ENCODE assay signal across 18 cellular contexts in the genomic region with DNA sequence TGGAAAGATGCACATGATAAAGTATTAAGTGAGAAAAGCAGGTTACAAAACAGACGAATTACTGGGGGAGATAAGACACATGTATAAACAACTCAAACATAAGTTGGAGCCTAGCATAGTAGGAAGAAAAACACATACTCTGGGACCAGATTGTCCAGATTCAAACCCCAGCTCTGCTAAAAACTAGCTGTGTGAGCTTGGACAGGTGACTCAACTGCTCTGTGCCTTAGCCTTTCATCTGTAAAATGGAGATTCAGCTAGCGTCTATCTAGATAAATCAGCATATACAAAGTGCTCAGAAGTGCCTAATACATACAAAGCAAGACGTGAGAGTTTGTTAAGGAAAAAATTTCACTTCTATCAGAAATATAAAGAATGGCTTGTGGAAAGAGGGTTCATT.
DNase-seq lines count a peak whose midpoint lies in the region; ATAC-seq and TF ChIP-seq lines count a peak whose summit lies in the region.
"Had no signal": no experiment of that assay in that cellular context is flagged by ENCODE, and none has a peak within 500 bp of the region (broad histone marks: within the 10 kb centered on the region; RNA-seq: fewer than 3 reads in every experiment).

No MANE protein-coding gene starts in this region.

- no peaks in the 10 kb centered on the region for H3K79me2 ChIP-seq in GM23338 (replicated peaks; ENCODE audit: insufficient read depth)
- H3K79me2 ChIP-seq in neural progenitor cell (ENCODE audit: low read depth), result no peaks in the 10 kb centered on the region

- intact Hi-C loops in esophagus muscularis mucosa (cut with DNase I), result no loop called here

- H3K27me3 ChIP-seq in BLaER1, result no peaks in the 10 kb centered on the region
- H3K27me3 ChIP-seq in GM23338 (ENCODE audit: insufficient read depth), result no peaks in the 10 kb centered on the region
- H3K27me3 ChIP-seq in esophagus muscularis mucosa, result peaks cover 0 to 45% (median 2%) of the 10 kb centered on the region in 4 donors
- H3K27me3 ChIP-seq in neural progenitor cell, result no peaks in the 10 kb centered on the region

- 66% methylated on average over 3 of the region's 3 CpGs for WGBS in esophagus muscularis mucosa

- DNase-seq in GM23338 (ENCODE audit: low spot score) (no peak), esophagus muscularis mucosa (ENCODE audit: extremely low spot score) (peak; percentile 72), neural progenitor cell (ENCODE audit: low spot score) (no peak)
- no peak for DNase-seq in stimulated activated naive CD8-positive, alpha-beta T cell treated with anti-CD3 and anti-CD28 coated beads, Interleukin-15, amount 100 ng/mL, for 72 hours
- DNase-seq: AML-193; Caco-2; Calu3; CD4-positive, alpha-beta T cell; CD8-positive, alpha-beta T cell; DMS79 treated with DMSO at 0.1 percent for 48 hours; GF-D8 had no signal

- TF ChIP-seq POLR2A in esophagus muscularis mucosa (IDR thresholded peaks at IDR 0.05; ENCODE audit: low read depth), result no peak

- no peaks in the 10 kb centered on the region for H3K9me3 ChIP-seq in BLaER1
- peaks cover 0 to 4% (median 0%) of the 10 kb centered on the region in 4 donors for H3K9me3 ChIP-seq in esophagus muscularis mucosa
- H3K9me3 ChIP-seq in neural progenitor cell (ENCODE audit: low read depth), result no peaks in the 10 kb centered on the region
- H3K9me3 ChIP-seq: A549, Caco-2 had no signal

- ATAC-seq in GM23338 (no peak), HG02884 (IDR thresholded peaks at IDR 0.05; ENCODE audit: unreplicated experiment) (no peak), HG03565 (IDR thresholded peaks at IDR 0.05; ENCODE audit: unreplicated experiment) (no peak)
- ATAC-seq in stimulated activated naive CD8-positive, alpha-beta T cell treated with anti-CD3 and anti-CD28 coated beads, Interleukin-15, amount 100 ng/mL, for 72 hours, result no peak
- ATAC-seq: A549; CD8-positive, alpha-beta T cell had no signal

- H3K27me3 Mint-ChIP-seq in GM23338 (ENCODE audit: insufficient read depth, low read depth, poor library complexity) (peaks cover 8% of the 10 kb centered on the region), neural progenitor cell (ENCODE audit: insufficient read depth, low read depth) (no peaks in the 10 kb centered on the region)
- peaks cover 47% of the 10 kb centered on the region for H3K27me3 Mint-ChIP-seq in stimulated activated naive CD8-positive, alpha-beta T cell treated with anti-CD3 and anti-CD28 coated beads, Interleukin-15, amount 100 ng/mL, for 72 hours

- H3K4me2 ChIP-seq in BLaER1, result peak overlapping the region; percentile 46
- H3K4me2 ChIP-seq in GM23338, result no peak overlapping the region
- H3K4me2 ChIP-seq in neural progenitor cell, result no peak overlapping the region
- H3K4me2 ChIP-seq: A549 had no signal

- no peaks in the 10 kb centered on the region for H3K9me3 Mint-ChIP-seq in GM23338
- no peaks in the 10 kb centered on the region for H3K9me3 Mint-ChIP-seq in neural progenitor cell
- H3K9me3 Mint-ChIP-seq in stimulated activated naive CD8-positive, alpha-beta T cell treated with anti-CD3 and anti-CD28 coated beads, Interleukin-15, amount 100 ng/mL, for 72 hours, result no peaks in the 10 kb centered on the region
- H3K9me3 Mint-ChIP-seq: CD4-positive, alpha-beta T cell; CD8-positive, alpha-beta T cell had no signal

- H3K4me3 ChIP-seq in BLaER1 (no peak overlapping the region), GM23338 (no peak overlapping the region), esophagus muscularis mucosa (no peak overlapping the region), neural progenitor cell (no peak overlapping the region)
- H3K4me3 ChIP-seq: A549 had no signal

- H3K4me3 Mint-ChIP-seq in GM23338, result no peak overlapping the region
- H3K4me3 Mint-ChIP-seq in neural progenitor cell, result no peak overlapping the region
- no peak overlapping the region for H3K4me3 Mint-ChIP-seq in stimulated activated naive CD8-positive, alpha-beta T cell treated with anti-CD3 and anti-CD28 coated beads, Interleukin-15, amount 100 ng/mL, for 72 hours
- H3K4me3 Mint-ChIP-seq: B cell; CD4-positive, alpha-beta T cell; CD8-positive, alpha-beta T cell had no signal

- H4K20me1 ChIP-seq in BLaER1 (no peaks in the 10 kb centered on the region), GM23338 (replicated peaks; ENCODE audit: insufficient read depth) (no peaks in the 10 kb centered on the region), neural progenitor cell (ENCODE audit: low read depth) (no peaks in the 10 kb centered on the region)

- TF ChIP-seq CTCF in GM23338 (conservative IDR thresholded peaks at IDR 0.05; ENCODE audit: low read depth in 2 of 2) (no peak), esophagus muscularis mucosa (IDR thresholded peaks at IDR 0.05) (no peak), neural progenitor cell (IDR thresholded peaks at IDR 0.05) (no peak)

- no peak overlapping the region for H3K27ac Mint-ChIP-seq in GM23338
- no peak overlapping the region for H3K27ac Mint-ChIP-seq in neural progenitor cell
- no peak overlapping the region for H3K27ac Mint-ChIP-seq in stimulated activated naive CD8-positive, alpha-beta T cell treated with anti-CD3 and anti-CD28 coated beads, Interleukin-15, amount 100 ng/mL, for 72 hours
- H3K27ac Mint-ChIP-seq: B cell; CD4-positive, alpha-beta T cell; CD8-positive, alpha-beta T cell had no signal

- TF ChIP-seq EP300 in esophagus muscularis mucosa (IDR thresholded peaks at IDR 0.05), result no peak

- H3K27ac ChIP-seq in BLaER1 (no peak overlapping the region), GM23338 (ENCODE audit: low read depth) (no peak overlapping the region), esophagus muscularis mucosa (replicated peaks in 1 of 4) (no peak overlapping the region), neural progenitor cell (no peak overlapping the region)
- H3K27ac ChIP-seq: 22Rv1, A549, C4-2B had no signal

- H3K4me1 ChIP-seq in BLaER1, result peaks cover 30% of the 10 kb centered on the region
- H3K4me1 ChIP-seq in GM23338 (ENCODE audit: insufficient read depth), result peaks cover 7% of the 10 kb centered on the region
- no peaks in the 10 kb centered on the region for H3K4me1 ChIP-seq in esophagus muscularis mucosa
- peaks cover 6% of the 10 kb centered on the region for H3K4me1 ChIP-seq in neural progenitor cell
- H3K4me1 ChIP-seq: A549, Caco-2 had no signal

- no peaks in the 10 kb centered on the region for H3K9me2 ChIP-seq in GM23338 (ENCODE audit: insufficient read depth)

- H2AFZ ChIP-seq in GM23338, result peak overlapping the region; percentile 75; the same call in 1 of the 2 replicates
- H2AFZ ChIP-seq in neural progenitor cell (replicated peaks), result peak overlapping the region; percentile 78

- H3F3A ChIP-seq in GM23338 (replicated peaks; ENCODE audit: low read depth) (no peaks in the 10 kb centered on the region), neural progenitor cell (ENCODE audit: low read depth) (peaks cover 5% of the 10 kb centered on the region)

- H3K36me3 ChIP-seq in BLaER1 (no peaks in the 10 kb centered on the region), GM23338 (ENCODE audit: insufficient read depth) (no peaks in the 10 kb centered on the region), esophagus muscularis mucosa (no peaks in the 10 kb centered on the region), neural progenitor cell (no peaks in the 10 kb centered on the region)

- no peaks in the 10 kb centered on the region for H3K36me3 Mint-ChIP-seq in GM23338 (ENCODE audit: low read depth)
- H3K36me3 Mint-ChIP-seq in neural progenitor cell, result no peaks in the 10 kb centered on the region
- H3K36me3 Mint-ChIP-seq: CD8-positive, alpha-beta T cell had no signal

- no peak overlapping the region for H3K9ac ChIP-seq in BLaER1
- no peak overlapping the region for H3K9ac ChIP-seq in neural progenitor cell

- H3K4me1 Mint-ChIP-seq in GM23338 (peaks cover 25% of the 10 kb centered on the region), neural progenitor cell (peaks cover 2% of the 10 kb centered on the region)
- H3K4me1 Mint-ChIP-seq in stimulated activated naive CD8-positive, alpha-beta T cell treated with anti-CD3 and anti-CD28 coated beads, Interleukin-15, amount 100 ng/mL, for 72 hours, result peaks cover 7% of the 10 kb centered on the region
- H3K4me1 Mint-ChIP-seq: B cell had no signal

TF ChIP-seq in GM23338, 12 proteins besides CTCF, POLR2A, EP300 and RAD21 (continues in another document):
- TF ChIP-seq, protein P1, sequence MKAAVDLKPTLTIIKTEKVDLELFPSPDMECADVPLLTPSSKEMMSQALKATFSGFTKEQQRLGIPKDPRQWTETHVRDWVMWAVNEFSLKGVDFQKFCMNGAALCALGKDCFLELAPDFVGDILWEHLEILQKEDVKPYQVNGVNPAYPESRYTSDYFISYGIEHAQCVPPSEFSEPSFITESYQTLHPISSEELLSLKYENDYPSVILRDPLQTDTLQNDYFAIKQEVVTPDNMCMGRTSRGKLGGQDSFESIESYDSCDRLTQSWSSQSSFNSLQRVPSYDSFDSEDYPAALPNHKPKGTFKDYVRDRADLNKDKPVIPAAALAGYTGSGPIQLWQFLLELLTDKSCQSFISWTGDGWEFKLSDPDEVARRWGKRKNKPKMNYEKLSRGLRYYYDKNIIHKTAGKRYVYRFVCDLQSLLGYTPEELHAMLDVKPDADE (IDR thresholded peaks at IDR 0.05), result no peak
